Comparison of ENCODE assay signal across 16 cellular contexts in genomic region chr17:75396781-75397180, GRCh38. TPM values are rescaled to one million over a fixed set of nuclear protein-coding genes. Genes with fewer than 3 reads are reported as not detected.
DNase-seq lines count a peak whose midpoint lies in the region; ATAC-seq, FAIRE-seq and TF ChIP-seq lines count a peak whose summit lies in the region.
"Had no signal": no experiment of that assay in that cellular context is flagged by ENCODE, and none has a peak within 500 bp of the region (broad histone marks: within the 10 kb centered on the region; RNA-seq: fewer than 3 reads in every experiment).

No MANE protein-coding gene starts in this region.

- H3K4me1 Mint-ChIP-seq in H9 = peaks cover 28 to 32% of the 10 kb centered on the region in 2 experiments
- peaks cover 74% of the 10 kb centered on the region for H3K4me1 Mint-ChIP-seq in activated CD4-positive, alpha-beta memory T cell treated with anti-CD3 and anti-CD28 coated beads for 36 hours (ENCODE audit: low read depth)
- peaks cover 29 to 90% (median 85%) of the 10 kb centered on the region in 4 donors for H3K4me1 Mint-ChIP-seq in naive thymus-derived CD8-positive, alpha-beta T cell

- H3K4ac ChIP-seq in H9 (ENCODE audit: low read depth, low read length) = no peak overlapping the region

- no peak for DNase-seq in H9
- DNase-seq in activated CD4-positive, alpha-beta memory T cell treated with anti-CD3 and anti-CD28 coated beads for 36 hours = no peak
- no peak for DNase-seq in naive thymus-derived CD8-positive, alpha-beta T cell
- no peak for DNase-seq in GM13977 (ENCODE audit: low spot score)
- no peak for DNase-seq in OCI-M1 (lab: John Stamatoyannopoulos, UW)
- no peak for DNase-seq in GM19239 (ENCODE audit: insufficient read length, low spot score)
- DNase-seq: GDM1, HCEC 1CT, immature natural killer cell, midbrain had no signal

- H3K9me3 Mint-ChIP-seq in H9 = no peaks in the 10 kb centered on the region; a peak in 1 of 5 replicates
- H3K9me3 Mint-ChIP-seq in activated CD4-positive, alpha-beta memory T cell treated with anti-CD3 and anti-CD28 coated beads for 36 hours = no peaks in the 10 kb centered on the region
- no peaks in the 10 kb centered on the region for H3K9me3 Mint-ChIP-seq in naive thymus-derived CD8-positive, alpha-beta T cell
- H3K9me3 Mint-ChIP-seq: CD14-positive monocyte, immature natural killer cell had no signal

- H3K4me1 ChIP-seq in BLaER1 treated with 17β-estradiol and CSF1 and Interleukin-3, amounts not matched to agents 10 nM and 100 nM = peaks cover 65 to 96% (median 88%) of the 10 kb centered on the region in 10 experiments
- no peaks in the 10 kb centered on the region for H3K4me1 ChIP-seq in H9 (ENCODE audit: insufficient read depth, low read length)

- H2BK120ac ChIP-seq in H9 (ENCODE audit: low read depth, low read length, poor library complexity, severe bottlenecking) = no peak overlapping the region

- in situ Hi-C loops in GM13977 (cut with MboI; ENCODE audit: low pct_unique_long_range_greater_than_20kb, low sequenced_read_pairs, unreplicated experiment) = loop anchor here (10.0 kb wide), 1 partner anchor 52 kb away; no protein-coding TSS in a partner anchor

- peaks cover 37 to 65% (median 48%) of the 10 kb centered on the region in 11 experiments for H3K36me3 ChIP-seq in BLaER1 treated with 17β-estradiol and CSF1 and Interleukin-3, amounts not matched to agents 10 nM and 100 nM
- H3K36me3 ChIP-seq: prostate gland, vagina had no signal

- no peak for TF ChIP-seq CTCF in H9 (conservative IDR thresholded peaks at IDR 0.05)
- TF ChIP-seq CTCF in GM13977 (IDR thresholded peaks at IDR 0.05; ENCODE audit: extremely low read depth, insufficient read depth, missing control alignments) = no peak

- H4K5ac ChIP-seq in H9 (ENCODE audit: insufficient read length, low read depth, low read length) = no peak overlapping the region

- peak overlapping the region in 3 of 11 experiments; percentile 22 to 66 (median 38); a peak in 3 of 22 replicates for H3K27ac ChIP-seq in BLaER1 treated with 17β-estradiol and CSF1 and Interleukin-3, amounts not matched to agents 10 nM and 100 nM
- H3K27ac ChIP-seq in H9 (ENCODE audit: insufficient read length, low read depth, low read length) = no peak overlapping the region
- H3K27ac ChIP-seq: prostate gland, vagina had no signal

- H2AFZ ChIP-seq in H9 (ENCODE audit: low read length) = no peak overlapping the region

- H3K9me3 ChIP-seq in BLaER1 treated with 17β-estradiol and CSF1 and Interleukin-3, amounts not matched to agents 10 nM and 100 nM (replicated peaks in 1 of 11) = 0 out of 22 replicates have a peak, but pooled peaks cover 0 to 4% (median 0%) of the 10 kb centered on the region in 11 experiments
- no peaks in the 10 kb centered on the region for H3K9me3 ChIP-seq in H9 (ENCODE audit: control insufficient read depth, low read depth, low read length)
- H3K9me3 ChIP-seq: prostate gland, vagina had no signal

- H4K20me1 ChIP-seq in BLaER1 treated with 17β-estradiol and CSF1 and Interleukin-3, amounts not matched to agents 10 nM and 100 nM = peaks cover 99 to 100% (median 100%) of the 10 kb centered on the region in 11 experiments
- H4K20me1 ChIP-seq in H9 (ENCODE audit: control insufficient read depth, insufficient read depth, insufficient read length) = no peaks in the 10 kb centered on the region

- H3K79me2 ChIP-seq in H9 (ENCODE audit: insufficient read depth, low read length) = peaks cover 39% of the 10 kb centered on the region; the same call in 1 of the 2 replicates

- no peak overlapping the region for H3K4me3 Mint-ChIP-seq in H9
- H3K4me3 Mint-ChIP-seq in activated CD4-positive, alpha-beta memory T cell treated with anti-CD3 and anti-CD28 coated beads for 36 hours = no peak overlapping the region
- H3K4me3 Mint-ChIP-seq in naive thymus-derived CD8-positive, alpha-beta T cell = peak overlapping the region in 3 of 10 donors; percentile 4 to 36 (median 14)

- no peak overlapping the region for H2BK5ac ChIP-seq in H9 (ENCODE audit: insufficient read length, low read length)

- POLR2A ChIA-PET in activated CD4-positive, alpha-beta memory T cell treated with anti-CD3 and anti-CD28 coated beads for 36 hours (lab: Charles Lee) = interaction anchor here (0.6 to 1.7 kb wide), 7 partner anchors 9 to 147 kb away, joined by 3 to 8 read pairs (median 4); partner anchors contain the start of gene GRB2
- POLR2A ChIA-PET in naive thymus-derived CD8-positive, alpha-beta T cell (lab: Charles Lee) = interaction anchor here (1.0 to 1.1 kb wide), 2 partner anchors 51 to 76 kb away, joined by 3 read pairs; no protein-coding TSS in a partner anchor

- H3K36me3 Mint-ChIP-seq in H9 (ENCODE audit: insufficient read depth in 1 of 3, low read depth in 3 of 3) = peaks cover 4 to 17% (median 11%) of the 10 kb centered on the region in 3 experiments
- H3K36me3 Mint-ChIP-seq in activated CD4-positive, alpha-beta memory T cell treated with anti-CD3 and anti-CD28 coated beads for 36 hours = peaks cover 19% of the 10 kb centered on the region
- peaks cover 0 to 23% (median 0%) of the 10 kb centered on the region in 3 donors for H3K36me3 Mint-ChIP-seq in naive thymus-derived CD8-positive, alpha-beta T cell
- H3K36me3 Mint-ChIP-seq: immature natural killer cell had no signal

- no peaks in the 10 kb centered on the region for H3K27me3 ChIP-seq in BLaER1 treated with 17β-estradiol and CSF1 and Interleukin-3, amounts not matched to agents 10 nM and 100 nM
- H3K27me3 ChIP-seq in H9 (ENCODE audit: insufficient read depth, low read length) = no peaks in the 10 kb centered on the region
- H3K27me3 ChIP-seq: vagina had no signal

- CTCF ChIA-PET in activated CD4-positive, alpha-beta memory T cell treated with anti-CD3 and anti-CD28 coated beads for 36 hours (lab: Charles Lee) = interaction anchor here (0.6 to 3.2 kb wide), 9 partner anchors 9 to 126 kb away, joined by 3 to 18 read pairs (median 3); partner anchors contain the start of genes GRB2 and MIF4GD

- H4K91ac ChIP-seq in H9 (ENCODE audit: insufficient read length, low read depth, low read length) = no peak overlapping the region

- H3T11ph ChIP-seq in H9 (ENCODE audit: low read length) = no peak overlapping the region

- intact Hi-C loops in activated CD4-positive, alpha-beta memory T cell treated with anti-CD3 and anti-CD28 coated beads for 36 hours (cut with micrococcal nuclease) = no loop called here

- no peak overlapping the region for H3K56ac ChIP-seq in H9 (ENCODE audit: insufficient read length, low read depth, low read length)

- peak overlapping the region; percentile 3 to 82 (median 63); a peak in 9 of 22 replicates for H3K9ac ChIP-seq in BLaER1 treated with 17β-estradiol and CSF1 and Interleukin-3, amounts not matched to agents 10 nM and 100 nM
- no peak overlapping the region for H3K9ac ChIP-seq in H9 (ENCODE audit: extremely low read depth, insufficient read length, low read length)

- H2BK20ac ChIP-seq in H9 (ENCODE audit: low read depth, low read length, poor library complexity, severe bottlenecking) = no peak overlapping the region

- peaks cover 2% of the 10 kb centered on the region for H3K79me1 ChIP-seq in H9 (ENCODE audit: insufficient read depth, low read depth, low read length, poor library complexity, severe bottlenecking)

- H3K27ac Mint-ChIP-seq in H9 = peak overlapping the region in 2 of 3 experiments; percentile 42 to 68; a peak in 2 of 7 replicates
- H3K27ac Mint-ChIP-seq in activated CD4-positive, alpha-beta memory T cell treated with anti-CD3 and anti-CD28 coated beads for 36 hours = peak overlapping the region; percentile 72
- peak overlapping the region in 6 of 10 donors; percentile 1 to 74 (median 33) for H3K27ac Mint-ChIP-seq in naive thymus-derived CD8-positive, alpha-beta T cell

- H3K4me3 ChIP-seq in BLaER1 treated with 17β-estradiol and CSF1 and Interleukin-3, amounts not matched to agents 10 nM and 100 nM = no peak overlapping the region
- H3K4me3 ChIP-seq: prostate gland, vagina had no signal

- no peak overlapping the region for H3K18ac ChIP-seq in H9 (ENCODE audit: insufficient read length, low read depth, low read length)

- H2BK12ac ChIP-seq in H9 (ENCODE audit: insufficient read length, low read depth, low read length) = no peak overlapping the region

- H2BK15ac ChIP-seq in H9 (ENCODE audit: low read depth, low read length) = no peak overlapping the region

- WGBS in H9 (ENCODE audit: extremely low coverage, insufficient read length, low lambda C conversion rate) = no CpG with 5 or more reads among the region's 2 CpGs

- peaks cover 14% of the 10 kb centered on the region for H3K23me2 ChIP-seq in H9 (ENCODE audit: insufficient read length, low read depth, low read length, poor library complexity, severe bottlenecking)

- no peak overlapping the region for H3K14ac ChIP-seq in H9 (ENCODE audit: insufficient read depth, low read length)

- no peak overlapping the region for H4K8ac ChIP-seq in H9 (replicated peaks; ENCODE audit: insufficient read length, low read depth, low read length)

- FAIRE-seq in GM19239 (lab: Jason Lieb, UNC) = no peak
- FAIRE-seq: bronchial epithelial cell had no signal

- no peak overlapping the region for H3K23ac ChIP-seq in H9 (ENCODE audit: insufficient read length, low read depth, low read length)

- H3K27me3 Mint-ChIP-seq in H9 (ENCODE audit: low read depth) = no peaks in the 10 kb centered on the region
- H3K27me3 Mint-ChIP-seq in activated CD4-positive, alpha-beta memory T cell treated with anti-CD3 and anti-CD28 coated beads for 36 hours = no peaks in the 10 kb centered on the region
- no peaks in the 10 kb centered on the region for H3K27me3 Mint-ChIP-seq in naive thymus-derived CD8-positive, alpha-beta T cell

- H2AK5ac ChIP-seq in H9 (ENCODE audit: insufficient read length, low read length) = no peak overlapping the region

- ATAC-seq in naive thymus-derived CD8-positive, alpha-beta T cell = no peak
- no peak for ATAC-seq in GM21360 (IDR thresholded peaks at IDR 0.05; ENCODE audit: unreplicated experiment)

- peak overlapping the region; percentile 89 to 100 (median 95) for H3K4me2 ChIP-seq in BLaER1 treated with 17β-estradiol and CSF1 and Interleukin-3, amounts not matched to agents 10 nM and 100 nM
- H3K4me2 ChIP-seq in H9 (ENCODE audit: insufficient read depth, insufficient read length, low read length) = no peak overlapping the region

RNA-seq across cellular contexts. Expression of gene GRB2, which starts 8.7 kb away (rescaled TPM):
- total RNA-seq in H9 (2021) = 87.7 and 91.7 TPM in 2 replicates
- total RNA-seq in activated CD4-positive, alpha-beta memory T cell treated with anti-CD3 and anti-CD28 coated beads for 36 hours = 100 to 1,000 TPM; 174 to 182 TPM
- 100 to 1,000 TPM; 143 to 145 TPM for total RNA-seq in naive thymus-derived CD8-positive, alpha-beta T cell
- polyA plus RNA-seq in naive thymus-derived CD8-positive, alpha-beta T cell = 100 to 1,000 TPM; 130 to 162 (median 154) TPM

RNA-seq across cellular contexts. Expression of gene TMEM94, which starts 59.7 kb away (rescaled TPM):
- 61.4 and 67.9 TPM in 2 replicates for total RNA-seq in H9 (2021)
- 10 to 100 TPM; 51.4 to 53.0 TPM for total RNA-seq in activated CD4-positive, alpha-beta memory T cell treated with anti-CD3 and anti-CD28 coated beads for 36 hours
- 100 to 1,000 TPM; 102 to 108 TPM for total RNA-seq in naive thymus-derived CD8-positive, alpha-beta T cell
- polyA plus RNA-seq in naive thymus-derived CD8-positive, alpha-beta T cell = 10 to 100 TPM in 2 of 3 donors, 1 to 10 TPM in 1; 8.4 to 23.5 (median 11.5) TPM
